Comparison of ENCODE assay signal across 16 cellular contexts in the genomic region with DNA sequence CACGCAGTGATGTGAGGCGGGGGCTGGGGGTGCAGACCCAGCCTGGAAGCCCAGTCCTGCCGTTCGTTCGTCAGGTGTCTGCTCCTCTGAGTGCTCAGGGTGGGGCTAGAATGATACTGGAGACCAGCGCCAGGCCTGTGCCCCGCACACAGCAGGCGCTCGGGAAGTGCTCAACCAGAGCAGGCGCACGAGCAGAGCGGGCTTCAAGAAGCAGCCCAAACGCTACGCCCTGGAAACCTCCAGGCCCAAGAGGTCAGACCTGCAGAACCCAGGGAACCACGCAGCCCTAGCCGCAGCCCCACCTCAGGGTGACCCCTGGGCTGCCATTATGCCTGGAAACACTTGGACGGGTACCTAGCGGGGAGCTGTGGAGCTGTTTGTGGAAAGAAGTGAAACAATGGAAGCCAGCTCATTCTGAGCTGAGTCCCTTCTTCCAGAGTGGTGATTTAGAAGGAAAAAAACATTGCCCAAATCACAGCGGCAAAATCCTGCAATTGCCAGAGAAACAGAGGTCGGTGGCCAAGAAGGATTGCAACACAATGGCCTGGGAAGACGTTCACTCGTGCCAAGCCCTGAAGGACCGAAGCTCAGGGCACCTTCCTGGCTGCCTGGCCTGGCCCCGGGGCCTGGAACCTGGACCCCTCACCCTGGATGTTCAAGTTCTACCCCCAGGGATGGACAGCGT. TPM values are rescaled to one million over a fixed set of nuclear protein-coding genes. Genes with fewer than 3 reads are reported as not detected.
A peak's percentile ranks its signal among the peaks of the same experiment; 100 is the strongest.
DNase-seq lines count a peak whose midpoint lies in the region; ATAC-seq and TF ChIP-seq lines count a peak whose summit lies in the region.
"Had no signal": no experiment of that assay in that cellular context is flagged by ENCODE, and none has a peak within 500 bp of the region (broad histone marks: within the 10 kb centered on the region; RNA-seq: fewer than 3 reads in every experiment).

No MANE protein-coding gene starts in this region.

- no peak overlapping the region for H3K4me3 ChIP-seq in uterus
- H3K4me3 ChIP-seq: colonic mucosa had no signal

- TF ChIP-seq CTCF in RWPE1 (conservative IDR thresholded peaks at IDR 0.05; ENCODE audit: low read depth) (no peak), omental fat pad (IDR thresholded peaks at IDR 0.05) (no peak), uterus (IDR thresholded peaks at IDR 0.05) (no peak)

- no peaks in the 10 kb centered on the region for H3K36me3 ChIP-seq in uterus
- H3K36me3 ChIP-seq: colonic mucosa had no signal

- peak; percentile 42 for ATAC-seq in omental fat pad (ENCODE audit: low FRiP score)
- ATAC-seq: activated naive CD8-positive, alpha-beta T cell treated with anti-CD3 and anti-CD28 coated beads, Interleukin-2, amount 50 U/mL, for 24 hours had no signal

- POLR2A ChIA-PET in RWPE1 (lab: Yijun Ruan, JAX; ENCODE audit: low non-redundant PET): no interaction called here

- no peak for TF ChIP-seq POLR2A in uterus (IDR thresholded peaks at IDR 0.05)

- no peak for DNase-seq in RWPE1 (ENCODE audit: low spot score)
- peak; percentile 45 for DNase-seq in fibroblast of peridontal ligament (ENCODE audit: extremely low read depth)
- no peak for DNase-seq in omental fat pad (ENCODE audit: low spot score)
- DNase-seq in uterus: peak; percentile 75 to 78
- DNase-seq in DMS79 treated with DMSO at 0.1 percent for 48 hours (lab: John Stamatoyannopoulos, UW): no peak
- DNase-seq in HT-29 (ENCODE audit: low spot score): no peak
- DNase-seq in NCI-H69 (lab: John Stamatoyannopoulos, UW): no peak
- DNase-seq: activated CD4-positive, alpha-beta T cell treated with anti-CD3 and anti-CD28 coated beads, Interleukin-2, amount 50 U/mL, for 4 hours; activated naive CD8-positive, alpha-beta T cell treated with anti-CD3 and anti-CD28 coated beads, Interleukin-2, amount 50 U/mL, for 24 hours; activated T-cell treated with anti-CD3 and anti-CD28 coated beads, Interleukin-2, amount 50 U/mL, for 48 hours; CD4-positive, CD25-positive, alpha-beta regulatory T cell; colonic mucosa; H9; NCI-H1694 treated with DMSO at 0.1 percent for 48 hours; NCI-H510A treated with DMSO at 0.1 percent for 48 hours had no signal

- no peaks in the 10 kb centered on the region for H3K27me3 ChIP-seq in uterus
- H3K27me3 ChIP-seq: colonic mucosa had no signal

- H3K9me3 ChIP-seq in uterus: no peaks in the 10 kb centered on the region
- H3K9me3 ChIP-seq: colonic mucosa had no signal

- H3K27ac ChIP-seq in RWPE1: peak overlapping the region; percentile 21; the same call in 1 of the 2 replicates
- peak overlapping the region; percentile 56 to 59 for H3K27ac ChIP-seq in uterus
- H3K27ac ChIP-seq: colonic mucosa had no signal

- CTCF ChIA-PET in RWPE1 (lab: Yijun Ruan, JAX): no interaction called here

- intact Hi-C loops in uterus (cut with DNase I; ENCODE audit: low total_unique reads): no loop called here

- H3K4me1 ChIP-seq in uterus: no peaks in the 10 kb centered on the region
- H3K4me1 ChIP-seq: colonic mucosa had no signal

RNA-seq across cellular contexts. Expression of gene DIO3, which starts 40.5 kb away (rescaled TPM):
- total RNA-seq in omental fat pad: 10 to 100 TPM in 1 of 4 donors, 1 to 10 TPM in 3; 4.3 to 14.2 (median 5.1) TPM
- 1 to 10 TPM in 3 of 4 donors, under 1 TPM in 1; 0.26 to 9.0 (median 5.5) TPM for total RNA-seq in uterus
- 0.03 and 0.60 TPM in 2 replicates for total RNA-seq in HT-29 (2014; rRNA removed; shearing (Covaris generic))
- total RNA-seq: CD4-positive, CD25-positive, alpha-beta regulatory T cell; H9; osteoblast had no signal

Comparison
In these comparisons a context has a peak if more than half of its experiments do, and no peak if none do; other contexts are left out.
1. DNase-seq: peak in fibroblast of peridontal ligament (single experiment) and uterus (2 of 2); none in RWPE1 (single experiment), omental fat pad (single experiment), DMS79 treated with DMSO at 0.1 percent for 48 hours (single experiment), HT-29 (single experiment) and NCI-H69 (single experiment).